Comparison of ENCODE assay signal across 1 cellular context in the genomic region with DNA sequence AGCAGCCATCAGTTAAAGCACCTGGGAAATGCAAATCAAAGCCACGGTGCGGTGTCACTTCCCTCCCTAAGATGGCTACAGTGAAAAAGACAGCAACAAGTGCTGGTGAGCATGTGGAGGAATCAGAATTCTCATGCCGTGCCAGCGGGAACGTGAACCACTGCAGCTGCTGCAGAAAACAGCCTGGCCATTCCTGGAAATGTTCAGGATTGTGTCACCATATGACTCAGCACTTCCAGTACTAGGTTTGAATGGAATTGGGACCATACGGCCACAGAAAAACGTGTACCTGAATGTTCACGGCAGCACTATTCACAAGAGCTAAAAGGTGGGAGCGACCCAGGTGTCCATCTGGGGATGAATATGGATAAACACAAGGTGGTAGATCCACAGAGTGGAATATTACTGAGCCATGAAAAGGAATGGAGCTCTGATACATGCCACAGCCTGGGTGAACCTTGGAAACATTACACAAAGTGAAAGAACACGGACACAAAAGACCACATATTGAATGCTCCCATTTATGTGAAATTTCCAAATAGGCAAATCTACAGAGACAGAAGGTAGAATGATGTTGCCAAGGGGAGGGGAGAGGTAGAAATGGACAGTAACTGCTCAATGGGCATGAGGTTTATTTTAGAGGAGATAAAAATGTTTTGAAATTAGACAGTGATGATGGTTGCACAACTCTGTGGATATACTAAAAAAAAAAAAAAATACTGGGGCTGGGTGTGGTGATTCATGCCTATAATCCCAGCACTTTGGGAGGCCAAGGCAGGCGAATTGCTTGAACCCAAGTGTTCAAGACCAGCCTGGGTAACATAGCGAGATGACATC.
TF ChIP-seq lines count a peak whose summit lies in the region.

No MANE protein-coding gene starts in this region.

TF ChIP-seq in GM23338, 12 proteins besides CTCF, POLR2A, EP300 and RAD21 (continued from another document):
- TF ChIP-seq STAT1 (IDR thresholded peaks at IDR 0.05; ENCODE audit: unreplicated experiment): no peak
- TF ChIP-seq, protein P1, sequence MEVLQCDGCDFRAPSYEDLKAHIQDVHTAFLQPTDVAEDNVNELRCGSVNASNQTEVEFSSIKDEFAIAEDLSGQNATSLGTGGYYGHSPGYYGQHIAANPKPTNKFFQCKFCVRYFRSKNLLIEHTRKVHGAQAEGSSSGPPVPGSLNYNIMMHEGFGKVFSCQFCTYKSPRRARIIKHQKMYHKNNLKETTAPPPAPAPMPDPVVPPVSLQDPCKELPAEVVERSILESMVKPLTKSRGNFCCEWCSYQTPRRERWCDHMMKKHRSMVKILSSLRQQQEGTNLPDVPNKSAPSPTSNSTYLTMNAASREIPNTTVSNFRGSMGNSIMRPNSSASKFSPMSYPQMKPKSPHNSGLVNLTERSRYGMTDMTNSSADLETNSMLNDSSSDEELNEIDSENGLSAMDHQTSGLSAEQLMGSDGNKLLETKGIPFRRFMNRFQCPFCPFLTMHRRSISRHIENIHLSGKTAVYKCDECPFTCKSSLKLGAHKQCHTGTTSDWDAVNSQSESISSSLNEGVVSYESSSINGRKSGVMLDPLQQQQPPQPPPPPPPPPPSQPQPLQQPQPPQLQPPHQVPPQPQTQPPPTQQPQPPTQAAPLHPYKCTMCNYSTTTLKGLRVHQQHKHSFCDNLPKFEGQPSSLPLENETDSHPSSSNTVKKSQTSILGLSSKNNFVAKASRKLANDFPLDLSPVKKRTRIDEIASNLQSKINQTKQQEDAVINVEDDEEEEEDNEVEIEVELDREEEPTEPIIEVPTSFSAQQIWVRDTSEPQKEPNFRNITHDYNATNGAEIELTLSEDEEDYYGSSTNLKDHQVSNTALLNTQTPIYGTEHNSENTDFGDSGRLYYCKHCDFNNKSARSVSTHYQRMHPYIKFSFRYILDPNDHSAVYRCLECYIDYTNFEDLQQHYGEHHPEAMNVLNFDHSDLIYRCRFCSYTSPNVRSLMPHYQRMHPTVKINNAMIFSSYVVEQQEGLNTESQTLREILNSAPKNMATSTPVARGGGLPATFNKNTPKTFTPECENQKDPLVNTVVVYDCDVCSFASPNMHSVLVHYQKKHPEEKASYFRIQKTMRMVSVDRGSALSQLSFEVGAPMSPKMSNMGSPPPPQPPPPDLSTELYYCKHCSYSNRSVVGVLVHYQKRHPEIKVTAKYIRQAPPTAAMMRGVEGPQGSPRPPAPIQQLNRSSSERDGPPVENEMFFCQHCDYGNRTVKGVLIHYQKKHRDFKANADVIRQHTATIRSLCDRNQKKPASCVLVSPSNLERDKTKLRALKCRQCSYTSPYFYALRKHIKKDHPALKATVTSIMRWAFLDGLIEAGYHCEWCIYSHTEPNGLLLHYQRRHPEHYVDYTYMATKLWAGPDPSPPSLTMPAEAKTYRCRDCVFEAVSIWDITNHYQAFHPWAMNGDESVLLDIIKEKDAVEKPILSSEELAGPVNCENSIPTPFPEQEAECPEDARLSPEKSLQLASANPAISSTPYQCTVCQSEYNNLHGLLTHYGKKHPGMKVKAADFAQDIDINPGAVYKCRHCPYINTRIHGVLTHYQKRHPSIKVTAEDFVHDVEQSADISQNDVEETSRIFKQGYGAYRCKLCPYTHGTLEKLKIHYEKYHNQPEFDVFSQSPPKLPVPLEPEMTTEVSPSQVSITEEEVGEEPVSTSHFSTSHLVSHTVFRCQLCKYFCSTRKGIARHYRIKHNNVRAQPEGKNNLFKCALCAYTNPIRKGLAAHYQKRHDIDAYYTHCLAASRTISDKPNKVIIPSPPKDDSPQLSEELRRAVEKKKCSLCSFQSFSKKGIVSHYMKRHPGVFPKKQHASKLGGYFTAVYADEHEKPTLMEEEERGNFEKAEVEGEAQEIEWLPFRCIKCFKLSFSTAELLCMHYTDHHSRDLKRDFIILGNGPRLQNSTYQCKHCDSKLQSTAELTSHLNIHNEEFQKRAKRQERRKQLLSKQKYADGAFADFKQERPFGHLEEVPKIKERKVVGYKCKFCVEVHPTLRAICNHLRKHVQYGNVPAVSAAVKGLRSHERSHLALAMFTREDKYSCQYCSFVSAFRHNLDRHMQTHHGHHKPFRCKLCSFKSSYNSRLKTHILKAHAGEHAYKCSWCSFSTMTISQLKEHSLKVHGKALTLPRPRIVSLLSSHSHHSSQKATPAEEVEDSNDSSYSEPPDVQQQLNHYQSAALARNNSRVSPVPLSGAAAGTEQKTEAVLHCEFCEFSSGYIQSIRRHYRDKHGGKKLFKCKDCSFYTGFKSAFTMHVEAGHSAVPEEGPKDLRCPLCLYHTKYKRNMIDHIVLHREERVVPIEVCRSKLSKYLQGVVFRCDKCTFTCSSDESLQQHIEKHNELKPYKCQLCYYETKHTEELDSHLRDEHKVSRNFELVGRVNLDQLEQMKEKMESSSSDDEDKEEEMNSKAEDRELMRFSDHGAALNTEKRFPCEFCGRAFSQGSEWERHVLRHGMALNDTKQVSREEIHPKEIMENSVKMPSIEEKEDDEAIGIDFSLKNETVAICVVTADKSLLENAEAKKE (CRISPR knock-in tag; IDR thresholded peaks at IDR 0.05): no peak
- no peak for TF ChIP-seq JUNB (IDR thresholded peaks at IDR 0.05; ENCODE audit: unreplicated experiment)
